ENCODE assay signal across 1 cellular context in the genomic region with DNA sequence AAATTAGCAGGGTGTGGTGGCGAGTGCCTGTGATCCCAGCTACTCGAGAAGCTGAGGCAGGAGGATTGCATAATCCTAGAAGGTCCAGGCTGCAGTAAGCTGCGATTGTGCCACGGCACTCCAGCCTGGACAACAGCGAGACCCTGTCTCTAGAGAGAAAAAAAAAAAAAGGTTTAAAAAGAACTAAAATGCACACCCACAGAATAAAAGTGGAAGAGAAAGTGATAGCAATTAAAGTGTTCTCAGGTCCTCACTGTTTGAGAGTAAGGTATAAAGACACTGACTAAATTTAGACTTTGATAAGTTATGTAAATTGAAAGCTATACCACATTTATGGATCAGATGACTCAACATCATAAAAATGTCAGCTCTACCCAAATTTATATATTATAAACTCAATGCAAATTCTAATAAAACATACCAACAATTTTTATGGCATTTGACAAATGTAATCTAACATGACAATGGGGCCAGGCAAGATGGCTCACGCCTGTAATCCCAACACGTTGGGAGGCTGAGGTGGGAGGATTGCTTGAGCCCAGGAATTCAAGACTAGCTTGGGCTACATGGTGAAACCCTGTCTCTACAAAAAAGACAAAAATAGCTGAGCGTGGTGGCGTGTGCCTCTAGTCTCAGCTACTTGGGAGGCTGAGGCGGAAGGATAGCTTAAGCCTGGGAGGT.
TF ChIP-seq lines count a peak whose summit lies in the region.

No MANE protein-coding gene starts in this region.

TF ChIP-seq in WTC11, 78 proteins besides CTCF, POLR2A, EP300 and RAD21 (continued from another document):
- TF ChIP-seq, protein P1, sequence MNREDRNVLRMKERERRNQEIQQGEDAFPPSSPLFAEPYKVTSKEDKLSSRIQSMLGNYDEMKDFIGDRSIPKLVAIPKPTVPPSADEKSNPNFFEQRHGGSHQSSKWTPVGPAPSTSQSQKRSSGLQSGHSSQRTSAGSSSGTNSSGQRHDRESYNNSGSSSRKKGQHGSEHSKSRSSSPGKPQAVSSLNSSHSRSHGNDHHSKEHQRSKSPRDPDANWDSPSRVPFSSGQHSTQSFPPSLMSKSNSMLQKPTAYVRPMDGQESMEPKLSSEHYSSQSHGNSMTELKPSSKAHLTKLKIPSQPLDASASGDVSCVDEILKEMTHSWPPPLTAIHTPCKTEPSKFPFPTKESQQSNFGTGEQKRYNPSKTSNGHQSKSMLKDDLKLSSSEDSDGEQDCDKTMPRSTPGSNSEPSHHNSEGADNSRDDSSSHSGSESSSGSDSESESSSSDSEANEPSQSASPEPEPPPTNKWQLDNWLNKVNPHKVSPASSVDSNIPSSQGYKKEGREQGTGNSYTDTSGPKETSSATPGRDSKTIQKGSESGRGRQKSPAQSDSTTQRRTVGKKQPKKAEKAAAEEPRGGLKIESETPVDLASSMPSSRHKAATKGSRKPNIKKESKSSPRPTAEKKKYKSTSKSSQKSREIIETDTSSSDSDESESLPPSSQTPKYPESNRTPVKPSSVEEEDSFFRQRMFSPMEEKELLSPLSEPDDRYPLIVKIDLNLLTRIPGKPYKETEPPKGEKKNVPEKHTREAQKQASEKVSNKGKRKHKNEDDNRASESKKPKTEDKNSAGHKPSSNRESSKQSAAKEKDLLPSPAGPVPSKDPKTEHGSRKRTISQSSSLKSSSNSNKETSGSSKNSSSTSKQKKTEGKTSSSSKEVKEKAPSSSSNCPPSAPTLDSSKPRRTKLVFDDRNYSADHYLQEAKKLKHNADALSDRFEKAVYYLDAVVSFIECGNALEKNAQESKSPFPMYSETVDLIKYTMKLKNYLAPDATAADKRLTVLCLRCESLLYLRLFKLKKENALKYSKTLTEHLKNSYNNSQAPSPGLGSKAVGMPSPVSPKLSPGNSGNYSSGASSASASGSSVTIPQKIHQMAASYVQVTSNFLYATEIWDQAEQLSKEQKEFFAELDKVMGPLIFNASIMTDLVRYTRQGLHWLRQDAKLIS (CRISPR knock-in tag; IDR thresholded peaks at IDR 0.05; ENCODE audit: borderline replicate concordance), result no peak
- TF ChIP-seq OVOL2 (CRISPR knock-in tag; IDR thresholded peaks at IDR 0.05; ENCODE audit: borderline replicate concordance) (no peak), NR2C2 (CRISPR knock-in tag; IDR thresholded peaks at IDR 0.05) (no peak), ATF1 (CRISPR knock-in tag; IDR thresholded peaks at IDR 0.05) (no peak), SMAD3 (CRISPR knock-in tag; IDR thresholded peaks at IDR 0.05; ENCODE audit: borderline replicate concordance) (no peak), ETV6 (CRISPR knock-in tag; IDR thresholded peaks at IDR 0.05) (no peak), ELF4 (CRISPR knock-in tag; IDR thresholded peaks at IDR 0.05; ENCODE audit: low read depth) (no peak), JAZF1 (CRISPR knock-in tag; IDR thresholded peaks at IDR 0.05) (no peak), CBFB (CRISPR knock-in tag; IDR thresholded peaks at IDR 0.05; ENCODE audit: low read depth) (no peak), ZBTB21 (CRISPR knock-in tag; IDR thresholded peaks at IDR 0.05; ENCODE audit: borderline replicate concordance) (no peak), SMAD4 (CRISPR knock-in tag; IDR thresholded peaks at IDR 0.05) (no peak), ZNF263 (CRISPR knock-in tag; IDR thresholded peaks at IDR 0.05; ENCODE audit: low read depth) (no peak), NR3C1 (CRISPR knock-in tag; conservative IDR thresholded peaks at IDR 0.05; ENCODE audit: low read depth) (no peak), ZNF671 (CRISPR knock-in tag; IDR thresholded peaks at IDR 0.05) (no peak), NFYB (CRISPR knock-in tag; conservative IDR thresholded peaks at IDR 0.05; ENCODE audit: low read depth) (no peak)
- TF ChIP-seq, protein P2, sequence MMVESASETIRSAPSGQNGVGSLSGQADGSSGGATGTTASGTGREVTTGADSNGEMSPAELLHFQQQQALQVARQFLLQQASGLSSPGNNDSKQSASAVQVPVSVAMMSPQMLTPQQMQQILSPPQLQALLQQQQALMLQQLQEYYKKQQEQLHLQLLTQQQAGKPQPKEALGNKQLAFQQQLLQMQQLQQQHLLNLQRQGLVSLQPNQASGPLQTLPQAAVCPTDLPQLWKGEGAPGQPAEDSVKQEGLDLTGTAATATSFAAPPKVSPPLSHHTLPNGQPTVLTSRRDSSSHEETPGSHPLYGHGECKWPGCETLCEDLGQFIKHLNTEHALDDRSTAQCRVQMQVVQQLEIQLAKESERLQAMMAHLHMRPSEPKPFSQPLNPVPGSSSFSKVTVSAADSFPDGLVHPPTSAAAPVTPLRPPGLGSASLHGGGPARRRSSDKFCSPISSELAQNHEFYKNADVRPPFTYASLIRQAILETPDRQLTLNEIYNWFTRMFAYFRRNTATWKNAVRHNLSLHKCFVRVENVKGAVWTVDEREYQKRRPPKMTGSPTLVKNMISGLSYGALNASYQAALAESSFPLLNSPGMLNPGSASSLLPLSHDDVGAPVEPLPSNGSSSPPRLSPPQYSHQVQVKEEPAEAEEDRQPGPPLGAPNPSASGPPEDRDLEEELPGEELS (CRISPR knock-in tag; IDR thresholded peaks at IDR 0.05), result no peak
- TF ChIP-seq, protein P3, sequence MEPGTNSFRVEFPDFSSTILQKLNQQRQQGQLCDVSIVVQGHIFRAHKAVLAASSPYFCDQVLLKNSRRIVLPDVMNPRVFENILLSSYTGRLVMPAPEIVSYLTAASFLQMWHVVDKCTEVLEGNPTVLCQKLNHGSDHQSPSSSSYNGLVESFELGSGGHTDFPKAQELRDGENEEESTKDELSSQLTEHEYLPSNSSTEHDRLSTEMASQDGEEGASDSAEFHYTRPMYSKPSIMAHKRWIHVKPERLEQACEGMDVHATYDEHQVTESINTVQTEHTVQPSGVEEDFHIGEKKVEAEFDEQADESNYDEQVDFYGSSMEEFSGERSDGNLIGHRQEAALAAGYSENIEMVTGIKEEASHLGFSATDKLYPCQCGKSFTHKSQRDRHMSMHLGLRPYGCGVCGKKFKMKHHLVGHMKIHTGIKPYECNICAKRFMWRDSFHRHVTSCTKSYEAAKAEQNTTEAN (CRISPR knock-in tag; IDR thresholded peaks at IDR 0.05), result no peak
- TF ChIP-seq, protein P4, sequence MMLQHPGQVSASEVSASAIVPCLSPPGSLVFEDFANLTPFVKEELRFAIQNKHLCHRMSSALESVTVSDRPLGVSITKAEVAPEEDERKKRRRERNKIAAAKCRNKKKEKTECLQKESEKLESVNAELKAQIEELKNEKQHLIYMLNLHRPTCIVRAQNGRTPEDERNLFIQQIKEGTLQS (CRISPR knock-in tag; conservative IDR thresholded peaks at IDR 0.05), result no peak
